8 cellular contexts compared by ENCODE assay signal in genomic region chr5:134845335-134845851, GRCh38. TPM values are rescaled to one million over a fixed set of nuclear protein-coding genes. Genes with fewer than 3 reads are reported as not detected.
DNase-seq lines count a peak whose midpoint lies in the region; ATAC-seq and TF ChIP-seq lines count a peak whose summit lies in the region.

No MANE protein-coding gene starts in this region.

- no peak for DNase-seq in GM12864 (ENCODE audit: low read depth)
- DNase-seq in SK-N-MC (ENCODE audit: low read depth, low spot score) = no peak
- no peak for DNase-seq in fibroblast of the aortic adventitia (ENCODE audit: low read depth)
- no peak for DNase-seq in retinal pigment epithelial cell (ENCODE audit: low read depth)
- DNase-seq in HK-2 (ENCODE audit: unreplicated experiment) = no peak
- no peak for DNase-seq in activated gamma-delta T cell treated with Interleukin-2 at 50 U/mL for 16 hours

- peak overlapping the region; percentile 91 for H3K27ac ChIP-seq in SK-N-MC

- ATAC-seq in HG03354 (IDR thresholded peaks at IDR 0.05; ENCODE audit: poor library complexity, severe bottlenecking, unreplicated experiment) = no peak
- ATAC-seq in GM18867 (IDR thresholded peaks at IDR 0.05; ENCODE audit: unreplicated experiment) = no peak

- peak overlapping the region; percentile 99 for H3K9ac ChIP-seq in SK-N-MC (ENCODE audit: insufficient read length)

- no peaks in the 10 kb centered on the region for H3K9me3 ChIP-seq in SK-N-MC (ENCODE audit: low read depth, low read length)

- H3K4me3 ChIP-seq in GM12864 (ENCODE audit: low read depth, low read length) = peak overlapping the region; percentile 87
- peak overlapping the region; percentile 98 for H3K4me3 ChIP-seq in SK-N-MC
- H3K4me3 ChIP-seq in fibroblast of the aortic adventitia (ENCODE audit: low read depth, low read length) = peak overlapping the region; percentile 75
- H3K4me3 ChIP-seq in retinal pigment epithelial cell (ENCODE audit: low read length) = peak overlapping the region; percentile 93

- H3K36me3 ChIP-seq in SK-N-MC (ENCODE audit: insufficient read depth, low read length) = peaks cover 26% of the 10 kb centered on the region

- TF ChIP-seq CTCF in GM12864 (IDR thresholded peaks at IDR 0.05; ENCODE audit: low read depth, low read length, missing control alignments) = no peak
- no peak for TF ChIP-seq CTCF in fibroblast of the aortic adventitia (IDR thresholded peaks at IDR 0.05; ENCODE audit: insufficient read depth, low read length)
- TF ChIP-seq CTCF in retinal pigment epithelial cell (conservative IDR thresholded peaks at IDR 0.05; ENCODE audit: low read depth, low read length) = no peak

RNA-seq across cellular contexts. Expression of gene C5orf24, which starts 0.4 kb away (rescaled TPM):
- total RNA-seq in fibroblast of the aortic adventitia (ENCODE audit: low replicate concordance) = 18.7 and 61.5 TPM in 2 replicates

RNA-seq across cellular contexts. Expression of gene TXNDC15, which starts 28.8 kb away (rescaled TPM):
- 39.9 and 85.9 TPM in 2 replicates for total RNA-seq in fibroblast of the aortic adventitia (ENCODE audit: low replicate concordance)

RNA-seq across cellular contexts. Expression of gene PCBD2, which starts 59.5 kb away (rescaled TPM):
- 0.90 and 8.9 TPM in 2 replicates for total RNA-seq in fibroblast of the aortic adventitia (ENCODE audit: low replicate concordance)
